Comparison of ENCODE assay signal across 1 cellular context in the genomic region with DNA sequence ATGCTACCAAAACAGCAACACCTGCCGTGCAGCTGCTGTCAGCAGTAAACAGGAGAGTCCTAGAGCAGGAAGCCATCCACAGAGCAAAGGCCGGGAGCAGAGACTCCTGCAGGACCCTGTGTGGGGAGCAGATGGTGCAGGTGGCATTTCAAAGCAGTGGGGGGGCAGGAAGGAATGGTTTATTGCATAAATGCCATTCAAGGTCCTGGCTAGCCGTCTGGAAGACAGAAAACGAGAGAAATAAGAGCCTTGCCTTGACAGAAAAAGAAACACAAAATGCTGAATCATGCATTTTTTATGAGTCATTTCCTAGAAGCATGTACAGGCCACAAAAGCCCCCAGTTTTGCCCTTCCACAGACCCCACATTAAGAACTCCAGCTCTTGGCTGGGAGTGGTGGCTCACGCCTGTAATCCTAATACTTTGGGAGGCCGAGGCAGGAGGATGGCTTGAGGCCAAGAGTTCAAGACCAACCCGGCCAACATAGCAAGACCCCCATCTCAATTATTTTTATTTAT.
A peak's percentile ranks its signal among the peaks of the same experiment; 100 is the strongest.
TF ChIP-seq lines count a peak whose summit lies in the region.

No MANE protein-coding gene starts in this region.

TF ChIP-seq in SK-N-SH, 30 proteins besides CTCF, POLR2A, EP300 and RAD21 (continued from another document):
- TF ChIP-seq, protein P1, sequence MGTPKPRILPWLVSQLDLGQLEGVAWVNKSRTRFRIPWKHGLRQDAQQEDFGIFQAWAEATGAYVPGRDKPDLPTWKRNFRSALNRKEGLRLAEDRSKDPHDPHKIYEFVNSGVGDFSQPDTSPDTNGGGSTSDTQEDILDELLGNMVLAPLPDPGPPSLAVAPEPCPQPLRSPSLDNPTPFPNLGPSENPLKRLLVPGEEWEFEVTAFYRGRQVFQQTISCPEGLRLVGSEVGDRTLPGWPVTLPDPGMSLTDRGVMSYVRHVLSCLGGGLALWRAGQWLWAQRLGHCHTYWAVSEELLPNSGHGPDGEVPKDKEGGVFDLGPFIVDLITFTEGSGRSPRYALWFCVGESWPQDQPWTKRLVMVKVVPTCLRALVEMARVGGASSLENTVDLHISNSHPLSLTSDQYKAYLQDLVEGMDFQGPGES (IDR thresholded peaks at IDR 0.05; ENCODE audit: low read depth, low read length), result no peak
- TF ChIP-seq TCF12 (IDR thresholded peaks at IDR 0.05), result peak; percentile 83
- TF ChIP-seq GABPA (IDR thresholded peaks at IDR 0.05; ENCODE audit: low read depth), result no peak
- TF ChIP-seq FOSL2 (IDR thresholded peaks at IDR 0.05; ENCODE audit: borderline replicate concordance, low read depth), result peak; percentile 73; the same call in 1 of the 2 replicates
- peak; percentile 70; the same call in 1 of the 2 replicates for TF ChIP-seq JUND (IDR thresholded peaks at IDR 0.05)
- TF ChIP-seq PBX3 (IDR thresholded peaks at IDR 0.05), result peak; percentile 58; the same call in 1 of the 2 replicates
- peak; percentile 46; the same call in 1 of the 2 replicates for TF ChIP-seq MEF2A (IDR thresholded peaks at IDR 0.05; ENCODE audit: borderline replicate concordance, low read depth)
